In genomic region chr11:69966583-69966835, GRCh38 we compare ENCODE assay signal across 26 cellular contexts.
"Had no signal": no experiment of that assay in that cellular context is flagged by ENCODE, and none has a peak within 500 bp of the region (broad histone marks: within the 10 kb centered on the region; RNA-seq: fewer than 3 reads in every experiment).

No MANE protein-coding gene starts in this region.

- H3K36me3 ChIP-seq: left ventricle myocardium inferior, neutrophil, right atrium auricular region, stomach, thyroid gland, transverse colon, upper lobe of left lung, vagina had no signal

- H3K4me3 Mint-ChIP-seq: memory B cell; naive thymus-derived CD8-positive, alpha-beta T cell; nephron; neural crest cell; stimulated activated naive B cell treated with anti-CD40 and anti-IgM and Interleukin-4, amounts not matched to agents 10 μg/mL and 1 μg/mL and 100 μg/mL, for 72 hours had no signal

- DNase-seq: islet precursor cell; left ventricle myocardium inferior; midbrain; naive thymus-derived CD8-positive, alpha-beta T cell; occipital lobe; stimulated activated CD4-positive, alpha-beta T cell treated with anti-CD3 and anti-CD28 coated beads, Interleukin-12 subunit alpha, Interleukin-12 subunit beta, amount 100 ng/mL, for 4 hours; stimulated activated CD4-positive, alpha-beta T cell treated with anti-CD3 and anti-CD28 coated beads, Interleukin-15, amount 100 ng/mL, for 24 hours; stimulated activated CD4-positive, alpha-beta T cell treated with anti-CD3 and anti-CD28 coated beads, Interleukin-2, amount 100 ng/mL, for 24 hours; stimulated activated CD4-positive, alpha-beta T cell treated with anti-CD3 and anti-CD28 coated beads, Interleukin-4, amount 100 ng/mL, for 1 hour; stimulated activated naive B cell treated with anti-CD40 and anti-IgM and Interleukin-4, amounts not matched to agents 10 μg/mL and 1 μg/mL and 100 μg/mL, for 72 hours; stimulated activated naive CD8-positive, alpha-beta T cell treated with anti-CD3 and anti-CD28 coated beads, Interleukin-15, Interleukin-2, amounts not matched to agents 100 U/mL and 50 U/mL, for 24 hours; stomach; testis; thyroid gland; upper lobe of left lung had no signal

- H3K9me3 Mint-ChIP-seq: memory B cell, nephron, neural crest cell had no signal

- H3K4me3 ChIP-seq: left ventricle myocardium inferior, mucosa of descending colon, right atrium auricular region, skin epidermis, stomach, testis, thyroid gland, upper lobe of left lung, vagina had no signal

- H3K27me3 Mint-ChIP-seq: stimulated activated naive B cell treated with anti-CD40 and anti-IgM and Interleukin-4, amounts not matched to agents 10 μg/mL and 1 μg/mL and 100 μg/mL, for 72 hours had no signal

- H3K9ac ChIP-seq: parathyroid adenoma had no signal

- H3K27ac ChIP-seq: left ventricle myocardium inferior, neutrophil, parathyroid adenoma, right atrium auricular region, skin epidermis, stomach, testis, thyroid gland, vagina had no signal

- H3K4me1 ChIP-seq: left ventricle myocardium inferior, parathyroid adenoma, right atrium auricular region, testis, thyroid gland, vagina had no signal

- H3K27me3 ChIP-seq: right atrium auricular region, testis, thyroid gland, transverse colon, upper lobe of left lung, vagina had no signal

- H3K27ac Mint-ChIP-seq: memory B cell; naive thymus-derived CD8-positive, alpha-beta T cell; nephron; stimulated activated naive B cell treated with anti-CD40 and anti-IgM and Interleukin-4, amounts not matched to agents 10 μg/mL and 1 μg/mL and 100 μg/mL, for 72 hours had no signal

- ATAC-seq: naive thymus-derived CD8-positive, alpha-beta T cell; sciatic nerve; stimulated activated naive B cell treated with anti-CD40 and anti-IgM and Interleukin-4, amounts not matched to agents 10 μg/mL and 1 μg/mL and 100 μg/mL, for 72 hours; stimulated activated naive CD8-positive, alpha-beta T cell treated with anti-CD3 and anti-CD28 coated beads, Interleukin-15, Interleukin-2, amounts not matched to agents 100 U/mL and 50 U/mL, for 24 hours had no signal

- H3K9me3 ChIP-seq: left ventricle myocardium inferior, mucosa of descending colon, neutrophil, right atrium auricular region, stomach, testis, thyroid gland, transverse colon, upper lobe of left lung, vagina had no signal

- H3K36me3 Mint-ChIP-seq: memory B cell; naive thymus-derived CD8-positive, alpha-beta T cell had no signal
